ENCODE assay signal across 10 cellular contexts in the genomic region with DNA sequence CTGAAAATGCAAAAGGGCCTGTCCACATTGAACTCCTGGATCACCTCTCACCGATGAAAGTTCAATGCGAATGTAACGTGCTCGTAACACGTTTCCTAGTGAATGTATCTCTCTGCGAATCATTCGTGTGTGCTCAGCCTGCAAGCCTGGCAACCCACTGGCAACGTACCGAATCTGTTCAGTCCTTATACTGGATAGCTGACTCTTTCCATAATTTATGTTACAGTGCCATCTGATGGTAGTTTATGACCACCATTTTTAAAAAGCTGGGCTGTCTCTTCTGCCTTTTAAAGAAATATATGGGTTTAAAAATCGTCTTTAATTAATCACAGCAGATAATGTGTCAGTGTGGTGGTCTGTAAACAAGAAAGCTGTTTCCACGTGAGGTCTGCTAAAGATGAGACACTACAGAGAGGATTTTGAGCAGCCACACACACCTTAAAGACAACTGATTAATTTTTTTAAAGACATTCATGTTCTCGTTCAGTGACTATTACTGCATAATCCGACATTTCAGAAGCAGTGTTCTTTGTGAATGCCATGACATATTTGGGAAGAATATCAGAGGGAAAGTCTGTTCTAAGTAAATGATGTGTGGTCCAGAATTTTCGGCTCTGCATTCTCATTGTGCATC.
DNase-seq lines count a peak whose midpoint lies in the region; ATAC-seq, FAIRE-seq and TF ChIP-seq lines count a peak whose summit lies in the region.
"Had no signal": no experiment of that assay in that cellular context is flagged by ENCODE, and none has a peak within 500 bp of the region (broad histone marks: within the 10 kb centered on the region; RNA-seq: fewer than 3 reads in every experiment).

No MANE protein-coding gene starts in this region.

- 31% methylated on average over 14 of the region's 14 CpGs for WGBS in right cardiac atrium

- no peaks in the 10 kb centered on the region for H3K4me1 ChIP-seq in right cardiac atrium (ENCODE audit: control insufficient read depth, insufficient read depth, low read length)

- H3K27ac ChIP-seq in right cardiac atrium (ENCODE audit: low read length) = no peak overlapping the region
- H3K27ac ChIP-seq: neutrophil, SJSA1 had no signal

- peak; percentile 81 for FAIRE-seq in H54 (lab: Jason Lieb, UNC)

- no peak overlapping the region for H3K4me3 ChIP-seq in right cardiac atrium (ENCODE audit: low read length)
- no peak overlapping the region for H3K4me3 ChIP-seq in skeletal muscle cell (ENCODE audit: low read depth, low read length)
- H3K4me3 ChIP-seq: SJSA1 had no signal

- TF ChIP-seq POLR2A in H54 (IDR thresholded peaks at IDR 0.05; ENCODE audit: low read depth, low read length) = no peak

- H3K9me3 ChIP-seq in right cardiac atrium (ENCODE audit: control insufficient read depth, low read length) = no peaks in the 10 kb centered on the region
- H3K9me3 ChIP-seq: neutrophil, SJSA1 had no signal

- H3K27me3 ChIP-seq in right cardiac atrium (ENCODE audit: control insufficient read depth, insufficient read depth) = no peaks in the 10 kb centered on the region
- H3K27me3 ChIP-seq: neutrophil, SJSA1 had no signal

- intact Hi-C loops in right cardiac atrium (cut with DNase I) = loop anchor here in 3 of 4 donors (10.0 kb wide), 2 partner anchors 1098 to 1108 kb away; no protein-coding TSS in a partner anchor

- DNase-seq in COLO829 (ENCODE audit: low spot score) (peak; percentile 89), H54 (ENCODE audit: insufficient read length, low spot score) (peak; percentile 28), NCI-H524 (lab: John Stamatoyannopoulos, UW) (peak; percentile 23 to 80), amniotic epithelial cell (ENCODE audit: low read depth) (peak; percentile 62), right cardiac atrium (peak; percentile 41 to 64 (median 57)), skeletal muscle cell (ENCODE audit: low read depth) (peak; percentile 19)

- peak; percentile 73 to 78 for ATAC-seq in right cardiac atrium
- ATAC-seq in HG02884 (IDR thresholded peaks at IDR 0.05; ENCODE audit: unreplicated experiment) = no peak
- no peak for ATAC-seq in HG03571 (IDR thresholded peaks at IDR 0.05; ENCODE audit: unreplicated experiment)

Comparison
In these comparisons a context has a peak if more than half of its experiments do, and no peak if none do; other contexts are left out.
1. DNase-seq: peak in every context shown above with its lines; median percentile 89 in COLO829; 62 in amniotic epithelial cell; 57 in right cardiac atrium; 52 in NCI-H524; 28 in H54; 19 in skeletal muscle cell.
2. ATAC-seq: peak in right cardiac atrium (2 of 2); none in HG02884 (single experiment) and HG03571 (single experiment).